ENCODE assay signal across 12 cellular contexts in genomic region chr6:160741012-160741411, GRCh38. TPM values are rescaled to one million over a fixed set of nuclear protein-coding genes. Genes with fewer than 3 reads are reported as not detected.
A peak's percentile ranks its signal among the peaks of the same experiment; 100 is the strongest.
DNase-seq lines count a peak whose midpoint lies in the region; ATAC-seq, FAIRE-seq and TF ChIP-seq lines count a peak whose summit lies in the region.
"Not testable (repeated sequence)": the region's sequence is repeated elsewhere in the genome, so short reads cannot be mapped to it uniquely, and the experiment has no call there.
"Had no signal": no experiment of that assay in that cellular context is flagged by ENCODE, and none has a peak within 500 bp of the region (broad histone marks: within the 10 kb centered on the region; RNA-seq: fewer than 3 reads in every experiment).

No MANE protein-coding gene starts in this region.

- H3K27me3 Mint-ChIP-seq in activated CD4-positive, alpha-beta memory T cell treated with anti-CD3 and anti-CD28 coated beads for 36 hours = not testable (repeated sequence)

- peak; percentile 99 for FAIRE-seq in GM19239 (lab: Jason Lieb, UNC)

- DNase-seq in GM19239 (ENCODE audit: insufficient read length, low spot score) = not testable (repeated sequence)
- peak; percentile 17 for DNase-seq in activated CD4-positive, alpha-beta memory T cell treated with anti-CD3 and anti-CD28 coated beads for 36 hours

- ATAC-seq in GM18505 (IDR thresholded peaks at IDR 0.05; ENCODE audit: unreplicated experiment) (peak; percentile 98), GM21447 (IDR thresholded peaks at IDR 0.05; ENCODE audit: unreplicated experiment) (peak; percentile 98), HG02763 (IDR thresholded peaks at IDR 0.05; ENCODE audit: unreplicated experiment) (peak; percentile 99), HG03097 (IDR thresholded peaks at IDR 0.05; ENCODE audit: low FRiP score, unreplicated experiment) (peak; percentile 100), HG03521 (IDR thresholded peaks at IDR 0.05; ENCODE audit: unreplicated experiment) (peak; percentile 99)

- not testable (repeated sequence) for H3K9me3 Mint-ChIP-seq in activated CD4-positive, alpha-beta memory T cell treated with anti-CD3 and anti-CD28 coated beads for 36 hours

- TF ChIP-seq POLR2A in GM18505 (IDR thresholded peaks at IDR 0.05; ENCODE audit: borderline replicate concordance, extremely low read depth, insufficient read depth, insufficient read length) = not testable (repeated sequence)

- not testable (repeated sequence) for H3K36me3 Mint-ChIP-seq in activated CD4-positive, alpha-beta memory T cell treated with anti-CD3 and anti-CD28 coated beads for 36 hours

- CTCF ChIA-PET in activated CD4-positive, alpha-beta memory T cell treated with anti-CD3 and anti-CD28 coated beads for 36 hours (lab: Charles Lee) = interaction anchor here (1.6 kb wide), 1 partner anchor 26 kb away, joined by 4 read pairs; no protein-coding TSS in a partner anchor

- H3K4me1 Mint-ChIP-seq in activated CD4-positive, alpha-beta memory T cell treated with anti-CD3 and anti-CD28 coated beads for 36 hours (ENCODE audit: low read depth) = not testable (repeated sequence)

- H3K27ac Mint-ChIP-seq in activated CD4-positive, alpha-beta memory T cell treated with anti-CD3 and anti-CD28 coated beads for 36 hours = not testable (repeated sequence)

- POLR2A ChIA-PET in activated CD4-positive, alpha-beta memory T cell treated with anti-CD3 and anti-CD28 coated beads for 36 hours (lab: Charles Lee) = not testable (repeated sequence)

- intact Hi-C loops in activated CD4-positive, alpha-beta memory T cell treated with anti-CD3 and anti-CD28 coated beads for 36 hours (cut with micrococcal nuclease) = not testable (repeated sequence)

- H3K4me3 Mint-ChIP-seq in activated CD4-positive, alpha-beta memory T cell treated with anti-CD3 and anti-CD28 coated beads for 36 hours = not testable (repeated sequence)

RNA-seq across cellular contexts. Expression of gene PLG, which starts 39.0 kb away (rescaled TPM):
- total RNA-seq in activated CD4-positive, alpha-beta memory T cell treated with anti-CD3 and anti-CD28 coated beads for 36 hours = not detected
- total RNA-seq: Caco-2, endodermal cell, mammary epithelial cell, natural killer cell, temporal lobe had no signal
